ENCODE assay signal across 13 cellular contexts in genomic region chr5:177128551-177128976, GRCh38. TPM values are rescaled to one million over a fixed set of nuclear protein-coding genes. Genes with fewer than 3 reads are reported as not detected.
DNase-seq lines count a peak whose midpoint lies in the region; ATAC-seq, FAIRE-seq and TF ChIP-seq lines count a peak whose summit lies in the region.
"Had no signal": no experiment of that assay in that cellular context is flagged by ENCODE, and none has a peak within 500 bp of the region (broad histone marks: within the 10 kb centered on the region; RNA-seq: fewer than 3 reads in every experiment).

No MANE protein-coding gene starts in this region.

- POLR2A ChIA-PET in activated B cell treated with CpG ODN at 0.5 μM for 24 hours (lab: Charles Lee), result interaction anchor here (0.5 to 0.8 kb wide), 2 partner anchors 9 to 19 kb away, joined by 3 to 4 read pairs; no protein-coding TSS in a partner anchor

- intact Hi-C loops in activated B cell treated with CpG ODN at 0.5 μM for 24 hours (cut with micrococcal nuclease) (no loop called here), Right ventricle myocardium inferior (cut with DNase I) (no loop called here)

- CTCF ChIA-PET in activated B cell treated with CpG ODN at 0.5 μM for 24 hours (lab: Charles Lee), result interaction anchor here (1.3 kb wide), 2 partner anchors 15 to 16 kb away, joined by 3 to 6 read pairs; no protein-coding TSS in a partner anchor

- peak; percentile 43 for DNase-seq in AG10803 (ENCODE audit: low read depth)
- DNase-seq in GM12891 (ENCODE audit: insufficient read length, low spot score), result no peak
- DNase-seq in activated B cell treated with CpG ODN at 0.5 μM for 24 hours, result no peak
- DNase-seq in mesenteric fat pad (ENCODE audit: low spot score), result peak; percentile 69
- DNase-seq in ecto neural progenitor cell (ENCODE audit: low spot score), result no peak
- DNase-seq in Right ventricle myocardium inferior (ENCODE audit: missing footprints), result no peak
- DNase-seq: Calu3; hippocampal formation; NCI-H82; stimulated activated CD4-positive, alpha-beta T cell treated with anti-CD3 and anti-CD28 coated beads, Interleukin-15, amount 100 ng/mL, for 24 hours; stomach had no signal

- H3K4me1 Mint-ChIP-seq in activated B cell treated with CpG ODN at 0.5 μM for 24 hours, result peaks cover 38% of the 10 kb centered on the region

- no peaks in the 10 kb centered on the region for H3K36me3 Mint-ChIP-seq in activated B cell treated with CpG ODN at 0.5 μM for 24 hours (ENCODE audit: low read depth)

- H3K27ac Mint-ChIP-seq in activated B cell treated with CpG ODN at 0.5 μM for 24 hours, result peak overlapping the region; percentile 13

- no peaks in the 10 kb centered on the region for H3K9me3 Mint-ChIP-seq in activated B cell treated with CpG ODN at 0.5 μM for 24 hours

- TF ChIP-seq POLR2A in GM12891 (IDR thresholded peaks at IDR 0.05; ENCODE audit: low read depth, low read length), result no peak

- no peak overlapping the region for H3K4me3 ChIP-seq in AG10803 (ENCODE audit: low read length)
- H3K4me3 ChIP-seq: stomach had no signal

- no peaks in the 10 kb centered on the region for H3K27me3 Mint-ChIP-seq in activated B cell treated with CpG ODN at 0.5 μM for 24 hours

- no peak overlapping the region for H3K4me3 Mint-ChIP-seq in activated B cell treated with CpG ODN at 0.5 μM for 24 hours

- ATAC-seq in activated B cell treated with CpG ODN at 0.5 μM for 24 hours (ENCODE audit: low read depth) (no peak), GM21528 (IDR thresholded peaks at IDR 0.05; ENCODE audit: low FRiP score, unreplicated experiment) (no peak), Right ventricle myocardium inferior (no peak), HG03442 (IDR thresholded peaks at IDR 0.05; ENCODE audit: unreplicated experiment) (no peak)

- TF ChIP-seq CTCF in AG10803 (conservative IDR thresholded peaks at IDR 0.05; ENCODE audit: low read length) (no peak), activated B cell treated with CpG ODN at 0.5 μM for 24 hours (IDR thresholded peaks at IDR 0.05) (no peak)

- FAIRE-seq in GM12891 (lab: Jason Lieb, UNC), result no peak

TF ChIP-seq in GM12891, 5 proteins besides CTCF, POLR2A, EP300 and RAD21:
- TF ChIP-seq POLR2AphosphoS5 (IDR thresholded peaks at IDR 0.05; ENCODE audit: low read depth, low read length), result no peak
- 0 out of 2 replicates have a peak, but pooled peaks have one; percentile 22 for TF ChIP-seq SPI1 (IDR thresholded peaks at IDR 0.05; ENCODE audit: low read depth, low read length)

RNA-seq across cellular contexts. Expression of gene NSD1, which starts 5.0 kb away (rescaled TPM):
- 14.9 TPM for polyA plus RNA-seq in GM12891 (2012; ENCODE audit: low read depth, missing spikeins)
- total RNA-seq in activated B cell treated with CpG ODN at 0.5 μM for 24 hours, result 103 and 108 TPM in 2 replicates
- total RNA-seq in mesenteric fat pad, result 74.6 TPM
- 36.1 TPM for total RNA-seq in Right ventricle myocardium inferior

RNA-seq across cellular contexts. Expression of gene FGFR4, which starts 41.8 kb away (rescaled TPM):
- polyA plus RNA-seq in GM12891 (2012; ENCODE audit: low read depth, missing spikeins), result 0.33 TPM
- total RNA-seq in activated B cell treated with CpG ODN at 0.5 μM for 24 hours (1.5 and 3.0 TPM in 2 replicates), mesenteric fat pad (0.42 TPM), Right ventricle myocardium inferior (4.3 TPM)

Comparison
In these comparisons a context has a peak if more than half of its experiments do, and no peak if none do; other contexts are left out.
1. DNase-seq: peak in AG10803 (single experiment) and mesenteric fat pad (single experiment); none in GM12891 (single experiment), activated B cell treated with CpG ODN at 0.5 μM for 24 hours (single experiment), ecto neural progenitor cell (single experiment) and Right ventricle myocardium inferior (single experiment).